Comparison of ENCODE assay signal across 23 cellular contexts in the genomic region with DNA sequence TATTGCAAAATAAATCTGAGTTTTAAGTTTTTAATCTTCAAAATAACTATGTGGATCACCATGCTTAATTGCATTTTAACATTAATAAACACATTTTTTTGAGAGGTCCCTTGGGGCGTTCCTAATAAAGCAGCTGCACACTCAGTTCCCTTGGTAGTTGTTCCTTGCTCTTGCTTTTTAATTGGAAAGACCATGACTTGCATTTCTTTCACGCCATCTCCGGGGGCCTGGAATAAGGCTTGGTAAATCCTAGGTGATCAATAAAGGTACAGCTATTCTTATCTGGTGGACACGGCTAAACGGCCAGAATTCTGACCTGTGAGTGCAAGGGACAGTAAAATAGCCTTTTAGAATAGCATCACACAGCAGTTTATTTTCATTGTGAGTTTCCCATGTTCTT. TPM values are rescaled to one million over a fixed set of nuclear protein-coding genes. Genes with fewer than 3 reads are reported as not detected.
DNase-seq lines count a peak whose midpoint lies in the region; ATAC-seq and TF ChIP-seq lines count a peak whose summit lies in the region.
"Had no signal": no experiment of that assay in that cellular context is flagged by ENCODE, and none has a peak within 500 bp of the region (broad histone marks: within the 10 kb centered on the region; RNA-seq: fewer than 3 reads in every experiment).

No MANE protein-coding gene starts in this region.

- H2AFZ ChIP-seq in SK-N-SH (ENCODE audit: low read depth) (0 out of 2 replicates have a peak overlapping the region, but pooled peaks have one; percentile 16), SU-DHL-6 (ENCODE audit: low read depth, low read length, severe bottlenecking) (no peak overlapping the region)

- no peaks in the 10 kb centered on the region for H3K36me3 Mint-ChIP-seq in progenitor cell of endocrine pancreas (ENCODE audit: insufficient read depth)
- H3K36me3 Mint-ChIP-seq: CD4-positive, alpha-beta memory T cell had no signal

- H3F3A ChIP-seq in SK-N-SH (replicated peaks; ENCODE audit: insufficient read depth): peaks cover 7% of the 10 kb centered on the region
- H3F3A ChIP-seq in SU-DHL-6 (ENCODE audit: insufficient read depth): no peaks in the 10 kb centered on the region

- H3K4me3 Mint-ChIP-seq in progenitor cell of endocrine pancreas (ENCODE audit: low read depth): no peak overlapping the region
- H3K4me3 Mint-ChIP-seq: CD4-positive, alpha-beta memory T cell; H9 had no signal

- no peaks in the 10 kb centered on the region for H3K9me3 Mint-ChIP-seq in progenitor cell of endocrine pancreas (ENCODE audit: low read depth)
- H3K9me3 Mint-ChIP-seq: CD4-positive, alpha-beta memory T cell; H9 had no signal

- peak overlapping the region; percentile 19 for H3K27ac Mint-ChIP-seq in progenitor cell of endocrine pancreas
- H3K27ac Mint-ChIP-seq: CD4-positive, alpha-beta memory T cell had no signal

- H3K9me3 ChIP-seq in SK-N-SH (no peaks in the 10 kb centered on the region), SU-DHL-6 (ENCODE audit: insufficient read depth, low read length) (no peaks in the 10 kb centered on the region)

- H3K9ac ChIP-seq in SK-N-SH (no peak overlapping the region), SU-DHL-6 (ENCODE audit: low read length) (no peak overlapping the region)

- no peaks in the 10 kb centered on the region for H3K27me3 Mint-ChIP-seq in progenitor cell of endocrine pancreas

- no peak for TF ChIP-seq EP300 in SK-N-SH (IDR thresholded peaks at IDR 0.05; ENCODE audit: borderline replicate concordance in 1 of 2, low read depth in 1 of 2, low read length in 1 of 2)

- TF ChIP-seq CTCF in SK-N-SH (IDR thresholded peaks at IDR 0.05) (no peak), SU-DHL-6 (IDR thresholded peaks at IDR 0.05; ENCODE audit: insufficient read depth, low read length, poor library complexity, severe bottlenecking) (no peak), progenitor cell of endocrine pancreas (IDR thresholded peaks at IDR 0.05; ENCODE audit: unreplicated experiment) (no peak)

- H3K4me3 ChIP-seq in SK-N-SH (ENCODE audit: low read depth in 2 of 2, low read length in 1 of 2): no peak overlapping the region
- H3K4me3 ChIP-seq in SU-DHL-6 (ENCODE audit: insufficient read depth, low read length, poor library complexity, severe bottlenecking): no peak overlapping the region

- 93% methylated on average over 5 of the region's 5 CpGs for WGBS in SK-N-SH (ENCODE audit: low lambda C conversion rate)

- no peaks in the 10 kb centered on the region for H4K20me1 ChIP-seq in SK-N-SH (ENCODE audit: insufficient read depth)
- no peaks in the 10 kb centered on the region for H4K20me1 ChIP-seq in SU-DHL-6 (ENCODE audit: low read depth, low read length)

- no peak for DNase-seq in SK-N-SH
- DNase-seq in NCI-H1694 (lab: John Stamatoyannopoulos, UW): peak; percentile 41
- DNase-seq in progenitor cell of endocrine pancreas (ENCODE audit: low spot score, unreplicated experiment): no peak
- no peak for DNase-seq in activated CD4-positive, alpha-beta T cell treated with anti-CD3 and anti-CD28 coated beads, Interleukin-2, amount 50 U/mL, for 1 hour
- DNase-seq: CD4-positive, alpha-beta memory T cell; EL; GF-D8; H9; KG1; NCI-H1092; NCI-H1436; NCI-H2029; NCI-H446; NCI-H526; PC-3; RPMI8226; SHP77 treated with DMSO at 0.1 percent for 48 hours had no signal

- H3K79me2 ChIP-seq in SK-N-SH (ENCODE audit: insufficient read depth) (no peaks in the 10 kb centered on the region), SU-DHL-6 (ENCODE audit: insufficient read depth, low read length) (no peaks in the 10 kb centered on the region)

- no peaks in the 10 kb centered on the region for H3K27me3 ChIP-seq in SK-N-SH (ENCODE audit: insufficient read depth)
- no peaks in the 10 kb centered on the region for H3K27me3 ChIP-seq in SU-DHL-6 (ENCODE audit: low read length)

- peaks cover 4% of the 10 kb centered on the region for H3K4me1 Mint-ChIP-seq in progenitor cell of endocrine pancreas (ENCODE audit: low read depth)

- POLR2A ChIA-PET in SK-N-SH (lab: Yijun Ruan, JAX): no interaction called here

- H3K9me2 ChIP-seq in SK-N-SH (no peaks in the 10 kb centered on the region), SU-DHL-6 (replicated peaks; ENCODE audit: insufficient read depth, low read length) (no peaks in the 10 kb centered on the region)

- peaks cover 17 to 45% of the 10 kb centered on the region in 2 experiments; a peak in 3 of 4 replicates for H3K4me1 ChIP-seq in SK-N-SH (ENCODE audit: control insufficient read depth in 1 of 2, insufficient read depth in 2 of 2, low read depth in 1 of 2, low read length in 1 of 2)

- no peak for TF ChIP-seq RAD21 in SK-N-SH (IDR thresholded peaks at IDR 0.05; ENCODE audit: low read length)

- H3K36me3 ChIP-seq in SK-N-SH (replicated peaks in 1 of 2; ENCODE audit: control insufficient read depth in 1 of 2, insufficient read depth in 2 of 2, low read length in 1 of 2) (no peaks in the 10 kb centered on the region), SU-DHL-6 (ENCODE audit: low read length) (no peaks in the 10 kb centered on the region)

- ATAC-seq in SK-N-SH treated with all-trans-retinoic acid at 6 μM for 48 hours (no peak), GM21529 (IDR thresholded peaks at IDR 0.05; ENCODE audit: unreplicated experiment) (no peak), HG02588 (IDR thresholded peaks at IDR 0.05; ENCODE audit: unreplicated experiment) (no peak)
- ATAC-seq: PC-3 had no signal

- H3K27ac ChIP-seq in SK-N-SH (ENCODE audit: low read depth in 2 of 2, low read length in 1 of 2): no peak overlapping the region
- H3K27ac ChIP-seq in SU-DHL-6 (ENCODE audit: low read depth, low read length): peak overlapping the region; percentile 68

- H3K4me2 ChIP-seq in SK-N-SH (no peak overlapping the region), SU-DHL-6 (ENCODE audit: low read depth, low read length, poor library complexity, severe bottlenecking) (peak overlapping the region; percentile 62)

- CTCF ChIA-PET in SK-N-SH (lab: Yijun Ruan, JAX): interaction anchor here (0.7 to 2.6 kb wide), 3 partner anchors 30 to 40 kb away, joined by 3 to 6 read pairs (median 3); no protein-coding TSS in a partner anchor

TF ChIP-seq in SK-N-SH, 30 proteins besides CTCF, POLR2A, EP300 and RAD21 (continues in another document):
- TF ChIP-seq FOSL2 (IDR thresholded peaks at IDR 0.05; ENCODE audit: borderline replicate concordance, low read depth) (no peak), GATA2 (CRISPR knock-in tag; IDR thresholded peaks at IDR 0.05) (no peak), SMC3 (IDR thresholded peaks at IDR 0.05; ENCODE audit: low read depth, low read length) (no peak), NRF1 (IDR thresholded peaks at IDR 0.05; ENCODE audit: low read depth, low read length) (no peak), RCOR1 (IDR thresholded peaks at IDR 0.05; ENCODE audit: low read length) (no peak), EZH2phosphoT487 (IDR thresholded peaks at IDR 0.05; ENCODE audit: borderline replicate concordance, low read depth) (no peak), TAF1 (IDR thresholded peaks at IDR 0.05; ENCODE audit: borderline replicate concordance, low read depth, low read length) (no peak)
- TF ChIP-seq, protein P1, sequence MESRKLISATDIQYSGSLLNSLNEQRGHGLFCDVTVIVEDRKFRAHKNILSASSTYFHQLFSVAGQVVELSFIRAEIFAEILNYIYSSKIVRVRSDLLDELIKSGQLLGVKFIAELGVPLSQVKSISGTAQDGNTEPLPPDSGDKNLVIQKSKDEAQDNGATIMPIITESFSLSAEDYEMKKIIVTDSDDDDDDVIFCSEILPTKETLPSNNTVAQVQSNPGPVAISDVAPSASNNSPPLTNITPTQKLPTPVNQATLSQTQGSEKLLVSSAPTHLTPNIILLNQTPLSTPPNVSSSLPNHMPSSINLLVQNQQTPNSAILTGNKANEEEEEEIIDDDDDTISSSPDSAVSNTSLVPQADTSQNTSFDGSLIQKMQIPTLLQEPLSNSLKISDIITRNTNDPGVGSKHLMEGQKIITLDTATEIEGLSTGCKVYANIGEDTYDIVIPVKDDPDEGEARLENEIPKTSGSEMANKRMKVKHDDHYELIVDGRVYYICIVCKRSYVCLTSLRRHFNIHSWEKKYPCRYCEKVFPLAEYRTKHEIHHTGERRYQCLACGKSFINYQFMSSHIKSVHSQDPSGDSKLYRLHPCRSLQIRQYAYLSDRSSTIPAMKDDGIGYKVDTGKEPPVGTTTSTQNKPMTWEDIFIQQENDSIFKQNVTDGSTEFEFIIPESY (IDR thresholded peaks at IDR 0.05; ENCODE audit: borderline replicate concordance, low read depth): no peak

TF ChIP-seq in SK-N-SH treated with all-trans-retinoic acid at 6 μM for 48 hours, 23 proteins besides CTCF, POLR2A, EP300 and RAD21 (continues in another document):
- TF ChIP-seq ZC3H10 (CRISPR knock-in tag; IDR thresholded peaks at IDR 0.05): no peak
- TF ChIP-seq CSDC2 (CRISPR knock-in tag; IDR thresholded peaks at IDR 0.05): no peak
- TF ChIP-seq OSR1 (CRISPR knock-in tag; IDR thresholded peaks at IDR 0.05): no peak
- no peak for TF ChIP-seq SNAI2 (CRISPR knock-in tag; IDR thresholded peaks at IDR 0.05)
- TF ChIP-seq ZNF70 (CRISPR knock-in tag; IDR thresholded peaks at IDR 0.05): no peak
- no peak for TF ChIP-seq TCF4 (CRISPR knock-in tag; IDR thresholded peaks at IDR 0.05; ENCODE audit: borderline replicate concordance)
- no peak for TF ChIP-seq ARNTL (CRISPR knock-in tag; IDR thresholded peaks at IDR 0.05; ENCODE audit: borderline replicate concordance, low read depth)
- TF ChIP-seq, protein P2, sequence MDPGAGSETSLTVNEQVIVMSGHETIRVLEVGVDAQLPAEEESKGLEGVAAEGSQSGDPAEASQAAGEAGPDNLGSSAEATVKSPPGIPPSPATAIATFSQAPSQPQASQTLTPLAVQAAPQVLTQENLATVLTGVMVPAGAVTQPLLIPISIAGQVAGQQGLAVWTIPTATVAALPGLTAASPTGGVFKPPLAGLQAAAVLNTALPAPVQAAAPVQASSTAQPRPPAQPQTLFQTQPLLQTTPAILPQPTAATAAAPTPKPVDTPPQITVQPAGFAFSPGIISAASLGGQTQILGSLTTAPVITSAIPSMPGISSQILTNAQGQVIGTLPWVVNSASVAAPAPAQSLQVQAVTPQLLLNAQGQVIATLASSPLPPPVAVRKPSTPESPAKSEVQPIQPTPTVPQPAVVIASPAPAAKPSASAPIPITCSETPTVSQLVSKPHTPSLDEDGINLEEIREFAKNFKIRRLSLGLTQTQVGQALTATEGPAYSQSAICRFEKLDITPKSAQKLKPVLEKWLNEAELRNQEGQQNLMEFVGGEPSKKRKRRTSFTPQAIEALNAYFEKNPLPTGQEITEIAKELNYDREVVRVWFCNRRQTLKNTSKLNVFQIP (CRISPR knock-in tag; IDR thresholded peaks at IDR 0.05; ENCODE audit: borderline replicate concordance, low read depth): no peak
- TF ChIP-seq GLIS3 (CRISPR knock-in tag; IDR thresholded peaks at IDR 0.05): no peak

RNA-seq across cellular contexts. Expression of a gene that starts 14.9 kb away (rescaled TPM):
- 0.02 TPM in 1 of 2 replicates, not detected in the other for polyA plus RNA-seq in SK-N-SH (2012; rRNA removed)
- 0.01 and 0.04 TPM in 2 replicates for polyA plus RNA-seq in SK-N-SH (2012; cell fraction: cytosol; rRNA removed)
- polyA plus RNA-seq in SK-N-SH (2012; cell fraction: nucleus; rRNA removed): 0.06 TPM in 1 of 2 replicates, not detected in the other
- not detected in 2 replicates for total RNA-seq in progenitor cell of endocrine pancreas
- total RNA-seq: CD4-positive, alpha-beta memory T cell; H9; PC-3; T-helper 1 cell treated with Interleukin-12 subunit alpha and Interleukin-12 subunit beta and Interleukin-4 antibody, amounts not matched to agents 30 ng/mL and 1 ng/mL, for 36 hours had no signal
- polyA plus RNA-seq: BJ; CD4-positive, alpha-beta memory T cell had no signal
